17 cellular contexts compared by ENCODE assay signal in genomic region chr4:183807420-183808101, GRCh38.
A peak's percentile ranks its signal among the peaks of the same experiment; 100 is the strongest.
DNase-seq lines count a peak whose midpoint lies in the region; ATAC-seq and TF ChIP-seq lines count a peak whose summit lies in the region.
"Had no signal": no experiment of that assay in that cellular context is flagged by ENCODE, and none has a peak within 500 bp of the region (broad histone marks: within the 10 kb centered on the region; RNA-seq: fewer than 3 reads in every experiment).

No MANE protein-coding gene starts in this region.

- H3K36me3 ChIP-seq in Panc1 (ENCODE audit: control insufficient read depth, insufficient read depth, low read length) (no peaks in the 10 kb centered on the region), gastrocnemius medialis (no peaks in the 10 kb centered on the region), BE2C (no peaks in the 10 kb centered on the region), adrenal gland (replicated peaks in 1 of 2) (no peaks in the 10 kb centered on the region)
- H3K36me3 ChIP-seq: ovary, suprapubic skin had no signal

- CTCF ChIA-PET in Panc1 (lab: Charles Lee) = no interaction called here

- intact Hi-C loops in Panc1 (cut with micrococcal nuclease; ENCODE audit: unreplicated experiment) = loop anchor here (10.0 kb wide), 1 partner anchor 333 kb away; no protein-coding TSS in a partner anchor
- intact Hi-C loops in Right ventricle myocardium superior (cut with DNase I) = no loop called here
- intact Hi-C loops in gastrocnemius medialis (cut with DNase I; ENCODE audit: low total_unique reads) = no loop called here
- intact Hi-C loops in adrenal gland (cut with DNase I) = no loop called here

- H3K36me3 Mint-ChIP-seq in mesothelial cell of epicardium = peaks cover 2% of the 10 kb centered on the region
- H3K36me3 Mint-ChIP-seq: memory B cell had no signal

- POLR2A ChIA-PET in Panc1 (lab: Charles Lee) = no interaction called here

- in situ Hi-C loops in Panc1 (cut with HindIII; ENCODE audit: low pct_unique_long_range_greater_than_20kb, low sequenced_read_pairs) = no loop called here
- in situ Hi-C loops in gastrocnemius medialis (cut with MboI; ENCODE audit: low sequenced_read_pairs in 4 of 4) = no loop called here

- TF ChIP-seq POLR2A in gastrocnemius medialis (IDR thresholded peaks at IDR 0.05) (no peak), adrenal gland (IDR thresholded peaks at IDR 0.05) (no peak)

- DNase-seq in Panc1 (ENCODE audit: low read depth, low spot score) = no peak
- DNase-seq in Right ventricle myocardium superior = no peak
- DNase-seq in mesothelial cell of epicardium (ENCODE audit: low spot score in 2 of 2, unreplicated experiment in 2 of 2) = no peak
- no peak for DNase-seq in gastrocnemius medialis
- DNase-seq in glomerular visceral epithelial cell (ENCODE audit: extremely low spot score) = no peak
- DNase-seq in BE2C = no peak
- DNase-seq in ureter (ENCODE audit: low spot score) = no peak
- DNase-seq in adrenal gland = no peak
- DNase-seq: activated naive CD4-positive, alpha-beta T cell; activated T-cell treated with anti-CD3 and anti-CD28 coated beads, Interleukin-2, amount 50 U/mL, for 1 hour; HFFc6; NCI-H187; SHP77; T1000 had no signal

- no peak overlapping the region for H3K4me3 Mint-ChIP-seq in mesothelial cell of epicardium
- H3K4me3 Mint-ChIP-seq: HFFc6, memory B cell had no signal

- peak overlapping the region; percentile 87 for H3K27ac Mint-ChIP-seq in mesothelial cell of epicardium
- H3K27ac Mint-ChIP-seq: HFFc6, memory B cell had no signal

- no peaks in the 10 kb centered on the region for H3K27me3 Mint-ChIP-seq in mesothelial cell of epicardium (ENCODE audit: low read depth)

- H3K4me3 ChIP-seq in Panc1 (ENCODE audit: low read depth in 2 of 2, low read length in 2 of 2) = no peak overlapping the region
- no peak overlapping the region for H3K4me3 ChIP-seq in gastrocnemius medialis
- no peak overlapping the region for H3K4me3 ChIP-seq in BE2C (ENCODE audit: low read depth, low read length)
- H3K4me3 ChIP-seq in adrenal gland = no peak overlapping the region
- H3K4me3 ChIP-seq: ovary, suprapubic skin had no signal

- peaks cover 14% of the 10 kb centered on the region for H3K4me1 Mint-ChIP-seq in mesothelial cell of epicardium
- H3K4me1 Mint-ChIP-seq: memory B cell had no signal

- TF ChIP-seq CTCF in Panc1 (IDR thresholded peaks at IDR 0.05) = no peak
- TF ChIP-seq CTCF in mesothelial cell of epicardium (IDR thresholded peaks at IDR 0.05; ENCODE audit: unreplicated experiment) = no peak
- no peak for TF ChIP-seq CTCF in gastrocnemius medialis (IDR thresholded peaks at IDR 0.05 in 4 of 5, conservative IDR thresholded peaks at IDR 0.05 in 1 of 5)
- TF ChIP-seq CTCF in BE2C (IDR thresholded peaks at IDR 0.05; ENCODE audit: low read depth, low read length) = no peak
- no peak for TF ChIP-seq CTCF in adrenal gland (IDR thresholded peaks at IDR 0.05)

- no peaks in the 10 kb centered on the region for H3K27me3 ChIP-seq in Panc1 (ENCODE audit: control insufficient read depth, insufficient read depth, low read length)
- no peaks in the 10 kb centered on the region for H3K27me3 ChIP-seq in gastrocnemius medialis
- H3K27me3 ChIP-seq in BE2C = no peaks in the 10 kb centered on the region; the same call in 1 of the 2 replicates
- H3K27me3 ChIP-seq in adrenal gland = no peaks in the 10 kb centered on the region
- H3K27me3 ChIP-seq: ovary, suprapubic skin had no signal

- H3K27ac ChIP-seq in Panc1 (ENCODE audit: low read length) (no peak overlapping the region), gastrocnemius medialis (peak overlapping the region; percentile 21 to 59 (median 44)), adrenal gland (peak overlapping the region in 2 of 5 donors; percentile 8 to 40)
- H3K27ac ChIP-seq: ovary, suprapubic skin had no signal

- H3K4me1 ChIP-seq in Panc1 (ENCODE audit: control insufficient read depth, insufficient read depth, low read length) (no peaks in the 10 kb centered on the region), gastrocnemius medialis (no peaks in the 10 kb centered on the region), BE2C (no peaks in the 10 kb centered on the region), adrenal gland (replicated peaks in 1 of 2) (no peaks in the 10 kb centered on the region)
- H3K4me1 ChIP-seq: suprapubic skin had no signal

- peaks cover 4% of the 10 kb centered on the region for H3K9me3 Mint-ChIP-seq in mesothelial cell of epicardium
- H3K9me3 Mint-ChIP-seq: HFFc6, memory B cell had no signal

- peak; percentile 42; the same call in 1 of the 2 replicates for ATAC-seq in Panc1
- ATAC-seq in Right ventricle myocardium superior (ENCODE audit: poor library complexity) = peak; percentile 22
- no peak for ATAC-seq in gastrocnemius medialis

- WGBS in adrenal gland, 4 donors = 71 to 82% (median 75%) methylated on average over 17 to 19 of the region's 19 CpGs

- no TSS peak for BruUV-seq in Panc1 (replicated peaks; lab: Mats Ljungman, UMichigan)

- H3K9me3 ChIP-seq in Panc1 (ENCODE audit: control insufficient read depth, insufficient read depth, low read depth, low read length) = no peaks in the 10 kb centered on the region
- H3K9me3 ChIP-seq in gastrocnemius medialis = no peaks in the 10 kb centered on the region
- H3K9me3 ChIP-seq in BE2C = no peaks in the 10 kb centered on the region
- no peaks in the 10 kb centered on the region for H3K9me3 ChIP-seq in adrenal gland (replicated peaks in 1 of 3)
- H3K9me3 ChIP-seq: ovary, suprapubic skin had no signal

Comparison
In these comparisons a context has a peak if more than half of its experiments do, and no peak if none do; other contexts are left out.
1. ATAC-seq: peak in Panc1 (single experiment) and Right ventricle myocardium superior (single experiment); none in gastrocnemius medialis (0 of 2).